12 cellular contexts compared by ENCODE assay signal in genomic region chr2:196230051-196230450, GRCh38. TPM values are rescaled to one million over a fixed set of nuclear protein-coding genes. Genes with fewer than 3 reads are reported as not detected.
DNase-seq lines count a peak whose midpoint lies in the region; ATAC-seq, FAIRE-seq and TF ChIP-seq lines count a peak whose summit lies in the region.
"Had no signal": no experiment of that assay in that cellular context is flagged by ENCODE, and none has a peak within 500 bp of the region (broad histone marks: within the 10 kb centered on the region; RNA-seq: fewer than 3 reads in every experiment).

No MANE protein-coding gene starts in this region.

- H3K9me3 ChIP-seq in CD8-positive, alpha-beta T cell (ENCODE audit: low read length), result no peaks in the 10 kb centered on the region
- H3K9me3 ChIP-seq in neutrophil (no peaks in the 10 kb centered on the region), adrenal gland (replicated peaks in 1 of 3) (no peaks in the 10 kb centered on the region), HepG2 (ENCODE audit: low read length) (no peaks in the 10 kb centered on the region)
- H3K9me3 ChIP-seq: BE2C, tibial nerve had no signal

- intact Hi-C loops in CD8-positive, alpha-beta T cell (cut with DNase I, micrococcal nuclease), result loop anchor here (1.0 to 5.0 kb wide), 2 partner anchors 10 to 42 kb away; no protein-coding TSS in a partner anchor
- intact Hi-C loops in adrenal gland (cut with DNase I) (no loop called here), HepG2 (cut with micrococcal nuclease; ENCODE audit: unreplicated experiment) (no loop called here)

- TF ChIP-seq EP300 in HepG2 (IDR thresholded peaks at IDR 0.05; ENCODE audit: low read depth in 2 of 2, low read length in 2 of 2) (no peak), HepG2 (CRISPR knock-in tag; IDR thresholded peaks at IDR 0.05; ENCODE audit: borderline replicate concordance) (no peak)

- CTCF ChIA-PET in CD8-positive, alpha-beta T cell (lab: Charles Lee), result interaction anchor here (0.9 to 2.0 kb wide), 12 partner anchors 8 to 161 kb away, joined by 3 to 13 read pairs (median 4); partner anchors contain the start of gene DNAH7
- CTCF ChIA-PET in activated naive CD4-positive, alpha-beta T cell treated with anti-CD3 and anti-CD28 coated beads, Interleukin-2, amount 10 ng/mL, durations not matched to agents 7 days and 5 days (lab: Charles Lee), result interaction anchor here (0.8 to 5.2 kb wide), 4 partner anchors 10 to 98 kb away, joined by 3 to 30 read pairs (median 3); no protein-coding TSS in a partner anchor
- CTCF ChIA-PET in HepG2 (lab: Yijun Ruan, JAX; ENCODE audit: low intra/inter-chr PET ratio, low total read pairs), result no interaction called here

- POLR2A ChIA-PET in CD8-positive, alpha-beta T cell (lab: Charles Lee), result interaction anchor here (0.7 to 3.8 kb wide), 8 partner anchors 9 to 479 kb away, joined by 3 to 18 read pairs (median 8); no protein-coding TSS in a partner anchor
- POLR2A ChIA-PET in HepG2 (lab: Yijun Ruan, JAX), result no interaction called here

- H4K20me1 ChIP-seq in HepG2 (ENCODE audit: insufficient read depth, low read length), result no peaks in the 10 kb centered on the region

- in situ Hi-C loops in HepG2 (cut with HindIII; ENCODE audit: extremely low pct_ligation_motif_present, low pct_unique_long_range_greater_than_20kb), result no loop called here

- no peaks in the 10 kb centered on the region for H3K27me3 Mint-ChIP-seq in CD8-positive, alpha-beta T cell (ENCODE audit: low read depth)
- no peaks in the 10 kb centered on the region for H3K27me3 Mint-ChIP-seq in activated naive CD4-positive, alpha-beta T cell treated with anti-CD3 and anti-CD28 coated beads, Interleukin-2, amount 10 ng/mL, durations not matched to agents 7 days and 5 days

- no peaks in the 10 kb centered on the region for H3K36me3 Mint-ChIP-seq in CD8-positive, alpha-beta T cell
- H3K36me3 Mint-ChIP-seq in activated naive CD4-positive, alpha-beta T cell treated with anti-CD3 and anti-CD28 coated beads, Interleukin-2, amount 10 ng/mL, durations not matched to agents 7 days and 5 days, result peaks cover 4% of the 10 kb centered on the region

- peak in 6 of 7 experiments; percentile 30 to 84 (median 58) for DNase-seq in CD8-positive, alpha-beta T cell
- DNase-seq in activated CD4-positive, alpha-beta T cell treated with anti-CD3 and anti-CD28 coated beads for 4 hours, result peak; percentile 56 to 58
- peak; percentile 62 for DNase-seq in activated naive CD4-positive, alpha-beta T cell treated with anti-CD3 and anti-CD28 coated beads, Interleukin-2, amount 10 ng/mL, durations not matched to agents 7 days and 5 days
- no peak for DNase-seq in adrenal gland
- no peak for DNase-seq in HepG2 (ENCODE audit: low spot score)
- no peak for DNase-seq in NCI-H446 (lab: John Stamatoyannopoulos, UW)
- no peak for DNase-seq in foreskin melanocyte
- DNase-seq: BE2C, left ventricle myocardium superior had no signal

- no peak for TF ChIP-seq POLR2A in adrenal gland (IDR thresholded peaks at IDR 0.05)
- no peak for TF ChIP-seq POLR2A in HepG2 (IDR thresholded peaks at IDR 0.05; ENCODE audit: insufficient read depth in 1 of 2, low read depth in 2 of 2, low read length in 2 of 2)

- H3K4me1 ChIP-seq in CD8-positive, alpha-beta T cell (ENCODE audit: insufficient read depth, low read length), result peaks cover 92% of the 10 kb centered on the region
- H3K4me1 ChIP-seq in neutrophil (ENCODE audit: control insufficient read depth in 1 of 2, insufficient read depth in 1 of 2, low read depth in 1 of 2, low read length in 1 of 2) (peaks cover 50 to 64% of the 10 kb centered on the region in 2 experiments), adrenal gland (replicated peaks in 1 of 2) (peaks cover 12 to 19% of the 10 kb centered on the region in 2 donors), HepG2 (ENCODE audit: insufficient read depth, low read length) (no peaks in the 10 kb centered on the region)
- H3K4me1 ChIP-seq: BE2C had no signal

- FAIRE-seq in HepG2 (lab: Jason Lieb, UNC), result no peak

- TF ChIP-seq RAD21 in HepG2 (CRISPR knock-in tag; IDR thresholded peaks at IDR 0.05), result no peak

- H3K79me2 ChIP-seq in HepG2 (ENCODE audit: insufficient read depth, low read length), result no peaks in the 10 kb centered on the region
- H3K79me2 ChIP-seq: parathyroid adenoma had no signal

- H3K9me3 Mint-ChIP-seq in CD8-positive, alpha-beta T cell, result no peaks in the 10 kb centered on the region
- H3K9me3 Mint-ChIP-seq in activated naive CD4-positive, alpha-beta T cell treated with anti-CD3 and anti-CD28 coated beads, Interleukin-2, amount 10 ng/mL, durations not matched to agents 7 days and 5 days, result peaks cover 3% of the 10 kb centered on the region

- H3K36me3 ChIP-seq in CD8-positive, alpha-beta T cell (ENCODE audit: insufficient read depth, low read length), result no peaks in the 10 kb centered on the region
- H3K36me3 ChIP-seq in neutrophil (no peaks in the 10 kb centered on the region), adrenal gland (replicated peaks in 1 of 2) (no peaks in the 10 kb centered on the region), HepG2 (replicated peaks in 1 of 2; ENCODE audit: control insufficient read depth in 1 of 2, insufficient read depth in 2 of 2, low read length in 2 of 2) (no peaks in the 10 kb centered on the region)
- H3K36me3 ChIP-seq: BE2C, tibial nerve had no signal

- BruUV-seq in HepG2 (replicated peaks; lab: Mats Ljungman, UMichigan), result no TSS peak

- H3K27ac Mint-ChIP-seq in CD8-positive, alpha-beta T cell, result peak overlapping the region; percentile 99
- peak overlapping the region; percentile 91 for H3K27ac Mint-ChIP-seq in activated naive CD4-positive, alpha-beta T cell treated with anti-CD3 and anti-CD28 coated beads, Interleukin-2, amount 10 ng/mL, durations not matched to agents 7 days and 5 days

- 85 to 90% (median 86%) methylated on average over 7 of the region's 7 CpGs for WGBS in adrenal gland, 4 donors
- WGBS in HepG2 (ENCODE audit: low lambda C conversion rate), result 37% methylated on average over 7 of the region's 7 CpGs

- H2AFZ ChIP-seq in HepG2 (ENCODE audit: low read length), result no peak overlapping the region
- H2AFZ ChIP-seq: parathyroid adenoma had no signal

- no peak for TF ChIP-seq CTCF in CD8-positive, alpha-beta T cell (IDR thresholded peaks at IDR 0.05)
- no peak for TF ChIP-seq CTCF in neutrophil (IDR thresholded peaks at IDR 0.05)
- TF ChIP-seq CTCF in adrenal gland (IDR thresholded peaks at IDR 0.05), result no peak
- TF ChIP-seq CTCF in HepG2 (CRISPR knock-in tag; IDR thresholded peaks at IDR 0.05), result no peak

- H3K4me2 ChIP-seq in HepG2 (ENCODE audit: low read depth, low read length), result no peak overlapping the region

- H3K4me3 ChIP-seq in CD8-positive, alpha-beta T cell (ENCODE audit: low read depth, low read length), result peak overlapping the region; percentile 7
- H3K4me3 ChIP-seq in neutrophil (ENCODE audit: low read depth in 1 of 2, low read length in 1 of 2), result no peak overlapping the region
- no peak overlapping the region for H3K4me3 ChIP-seq in adrenal gland
- H3K4me3 ChIP-seq in HepG2 (replicated peaks in 1 of 3; ENCODE audit: insufficient read depth in 1 of 3, low read depth in 2 of 3, low read length in 3 of 3), result no peak overlapping the region
- H3K4me3 ChIP-seq: tibial nerve had no signal

- H3K9ac ChIP-seq in HepG2 (ENCODE audit: insufficient read depth, low read depth, low read length), result no peak overlapping the region
- H3K9ac ChIP-seq: parathyroid adenoma had no signal

- no peaks in the 10 kb centered on the region for H3K27me3 ChIP-seq in CD8-positive, alpha-beta T cell (ENCODE audit: insufficient read depth, low read length)
- H3K27me3 ChIP-seq in neutrophil (no peaks in the 10 kb centered on the region), adrenal gland (no peaks in the 10 kb centered on the region), HepG2 (ENCODE audit: control insufficient read depth in 1 of 2, insufficient read depth in 2 of 2, low read length in 2 of 2) (no peaks in the 10 kb centered on the region; a peak in 1 of 5 replicates)
- H3K27me3 ChIP-seq: BE2C, tibial nerve had no signal

- H3K4me1 Mint-ChIP-seq in CD8-positive, alpha-beta T cell (ENCODE audit: low read depth), result peaks cover 90% of the 10 kb centered on the region
- H3K4me1 Mint-ChIP-seq in activated naive CD4-positive, alpha-beta T cell treated with anti-CD3 and anti-CD28 coated beads, Interleukin-2, amount 10 ng/mL, durations not matched to agents 7 days and 5 days, result peaks cover 92% of the 10 kb centered on the region

- H3K27ac ChIP-seq in CD8-positive, alpha-beta T cell (ENCODE audit: low read depth, low read length), result peak overlapping the region; percentile 75
- H3K27ac ChIP-seq in neutrophil (peak overlapping the region; percentile 25), adrenal gland (no peak overlapping the region), HepG2 (ENCODE audit: extremely low read length, insufficient read depth, low read length) (no peak overlapping the region)
- H3K27ac ChIP-seq: parathyroid adenoma had no signal

- peak overlapping the region; percentile 77 for H3K4me3 Mint-ChIP-seq in CD8-positive, alpha-beta T cell
- peak overlapping the region; percentile 52 for H3K4me3 Mint-ChIP-seq in activated naive CD4-positive, alpha-beta T cell treated with anti-CD3 and anti-CD28 coated beads, Interleukin-2, amount 10 ng/mL, durations not matched to agents 7 days and 5 days

- ATAC-seq in CD8-positive, alpha-beta T cell, result peak; percentile 81
- no peak for ATAC-seq in HepG2
- ATAC-seq: left ventricle myocardium superior had no signal

RNA-seq across cellular contexts. Expression of gene STK17B, which starts 58.7 kb away (rescaled TPM):
- total RNA-seq in CD8-positive, alpha-beta T cell, result 100 to 1,000 TPM; 582 to 601 TPM
- 10 to 100 TPM in 6 of 8 donors, 1 to 10 TPM in 2; 3.6 to 30.7 (median 15.9) TPM for total RNA-seq in adrenal gland
- polyA plus RNA-seq in adrenal gland, result 1 to 10 TPM; 4.7 to 7.1 (median 5.3) TPM
- 4.5 and 7.7 TPM in 2 replicates for total RNA-seq in HepG2 (2016; rRNA removed; fragmentation: Illumina TruSeq; extraction: Trizol)
- 0.79 and 0.81 TPM in 2 replicates for total RNA-seq in HepG2 (2016; cell fraction: cytosol; rRNA removed; fragmentation: Illumina TruSeq; extraction: Trizol; ENCODE audit: low read depth)
- 5.5 and 7.2 TPM in 2 replicates for total RNA-seq in HepG2 (2016; cell fraction: insoluble cytoplasmic fraction; rRNA removed; fragmentation: Illumina TruSeq; extraction: Trizol)
- 1.8 and 2.5 TPM in 2 replicates for total RNA-seq in HepG2 (2016; cell fraction: membrane; rRNA removed; fragmentation: Illumina TruSeq; extraction: Trizol)
- total RNA-seq in HepG2 (2016; cell fraction: nucleus; rRNA removed; fragmentation: Illumina TruSeq; extraction: Trizol), result 2.8 and 6.3 TPM in 2 replicates
- 0.81 and 1.6 TPM in 2 replicates for polyA plus RNA-seq in HepG2 (2011; rRNA removed)
- polyA plus RNA-seq in HepG2 (2011; cell fraction: cytosol; rRNA removed), result 0.40 and 0.53 TPM in 2 replicates
- polyA plus RNA-seq in HepG2 (2011; cell fraction: nucleus; rRNA removed), result 0.35 and 0.72 TPM in 2 replicates
- polyA plus RNA-seq in HepG2 (2012), result 0.59 and 1.3 TPM in 2 replicates
- polyA plus RNA-seq in HepG2 (2016; cell fraction: cytosol; fragmentation: Illumina TruSeq; extraction: Trizol; ENCODE audit: low read depth), result 0.07 and 0.19 TPM in 2 replicates
- polyA plus RNA-seq in HepG2 (2016; cell fraction: insoluble cytoplasmic fraction; fragmentation: Illumina TruSeq; extraction: Trizol; ENCODE audit: low read depth), result 3.2 and 3.6 TPM in 2 replicates
- 0.57 and 0.81 TPM in 2 replicates for polyA plus RNA-seq in HepG2 (2016; cell fraction: membrane; fragmentation: Illumina TruSeq; extraction: Trizol; ENCODE audit: low read depth)
- polyA plus RNA-seq in HepG2 (2016; cell fraction: nucleus; fragmentation: Illumina TruSeq; extraction: Trizol; ENCODE audit: insufficient read depth, low read depth), result 2.1 TPM in 2 replicates
- polyA minus RNA-seq in HepG2 (2011; rRNA and poly(A)+ RNA removed; ENCODE audit: low replicate concordance), result 0.32 and 2.3 TPM in 2 replicates
- polyA minus RNA-seq in HepG2 (2011; cell fraction: cytosol; rRNA and poly(A)+ RNA removed), result 1.6 and 1.8 TPM in 2 replicates
- polyA minus RNA-seq in HepG2 (2011; cell fraction: nucleus; rRNA and poly(A)+ RNA removed), result 4.1 and 6.6 TPM in 2 replicates

Comparison
In these comparisons a context has a peak if more than half of its experiments do, and no peak if none do; other contexts are left out.
1. DNase-seq: peak in CD8-positive, alpha-beta T cell (6 of 7), activated CD4-positive, alpha-beta T cell treated with anti-CD3 and anti-CD28 coated beads for 4 hours (2 of 2) and activated naive CD4-positive, alpha-beta T cell treated with anti-CD3 and anti-CD28 coated beads, Interleukin-2, amount 10 ng/mL, durations not matched to agents 7 days and 5 days (single experiment); none in adrenal gland (0 of 7), HepG2 (single experiment), NCI-H446 (0 of 2) and foreskin melanocyte (single experiment).
2. H3K27ac ChIP-seq: peak in CD8-positive, alpha-beta T cell (single experiment) and neutrophil (single experiment); none in adrenal gland (0 of 5) and HepG2 (single experiment).
3. RNA of gene STK17B, which starts 58.7 kb away (total RNA-seq): 582 to 601 TPM in CD8-positive, alpha-beta T cell; 3.6 to 30.7 TPM in adrenal gland and 0.79 to 7.7 TPM in HepG2; every median in the first group is over 10 times any median in the second.
4. intact Hi-C loops: an anchor here in CD8-positive, alpha-beta T cell (1.0 to 5.0 kb wide); none called in adrenal gland and HepG2.